In genomic region chr14:68141531-68142088, GRCh38 we compare ENCODE assay signal across 13 cellular contexts.
DNase-seq lines count a peak whose midpoint lies in the region; ATAC-seq, FAIRE-seq and TF ChIP-seq lines count a peak whose summit lies in the region.
"Had no signal": no experiment of that assay in that cellular context is flagged by ENCODE, and none has a peak within 500 bp of the region (broad histone marks: within the 10 kb centered on the region; RNA-seq: fewer than 3 reads in every experiment).

No MANE protein-coding gene starts in this region.

- FAIRE-seq in RCC 7860 (lab: Jason Lieb, UNC) (peak; percentile 71), pancreas (lab: Jason Lieb, UNC) (peak; percentile 13)
- FAIRE-seq: GM12891 had no signal

- no peak for ATAC-seq in pancreas
- no peak for ATAC-seq in GM18867 (IDR thresholded peaks at IDR 0.05; ENCODE audit: unreplicated experiment)
- ATAC-seq: activated CD8-positive, alpha-beta T cell treated with anti-CD3 and anti-CD28 coated beads, Interleukin-2, amount 10 ng/mL, durations not matched to agents 7 days and 5 days had no signal

- H3K27ac ChIP-seq in esophagus muscularis mucosa (replicated peaks in 1 of 4) (peak overlapping the region; percentile 82 to 91 (median 86)), pancreas (peak overlapping the region in 2 of 4 donors; percentile 82 to 87)
- H3K27ac ChIP-seq: neutrophil had no signal

- H3K27me3 ChIP-seq in esophagus muscularis mucosa (no peaks in the 10 kb centered on the region), pancreas (no peaks in the 10 kb centered on the region), MG63 (no peaks in the 10 kb centered on the region)
- H3K27me3 ChIP-seq: neutrophil had no signal

- WGBS in esophagus muscularis mucosa, result 51% methylated on average over 5 of the region's 5 CpGs
- 32 to 44% methylated on average over 5 of the region's 5 CpGs for WGBS in pancreas, 2 donors

- H3K4me3 ChIP-seq in esophagus muscularis mucosa (no peak overlapping the region), pancreas (no peak overlapping the region), MG63 (no peak overlapping the region)

- peaks cover 48 to 98% (median 86%) of the 10 kb centered on the region in 4 donors for H3K4me1 ChIP-seq in esophagus muscularis mucosa
- H3K4me1 ChIP-seq in pancreas, result peaks cover 56 to 77% (median 73%) of the 10 kb centered on the region in 3 donors

- no peak for TF ChIP-seq EP300 in esophagus muscularis mucosa (IDR thresholded peaks at IDR 0.05)

- no peaks in the 10 kb centered on the region for H3K36me3 ChIP-seq in esophagus muscularis mucosa
- H3K36me3 ChIP-seq in pancreas, result no peaks in the 10 kb centered on the region
- H3K36me3 ChIP-seq in MG63, result no peaks in the 10 kb centered on the region
- H3K36me3 ChIP-seq: neutrophil had no signal

- DNase-seq in EL (peak; percentile 48), RCC 7860 (ENCODE audit: low spot score) (peak; percentile 52), esophagus muscularis mucosa (ENCODE audit: extremely low spot score) (no peak), pancreas (no peak), UCSD-AML1 (lab: John Stamatoyannopoulos, UW; ENCODE audit: unreplicated experiment) (no peak), mesenteric fat pad (ENCODE audit: low spot score) (no peak), MG63 (no peak)
- DNase-seq: activated CD8-positive, alpha-beta T cell treated with anti-CD3 and anti-CD28 coated beads, Interleukin-2, amount 10 ng/mL, durations not matched to agents 7 days and 5 days; head of caudate nucleus; NCI-H187 had no signal

- no peak for TF ChIP-seq POLR2A in esophagus muscularis mucosa (IDR thresholded peaks at IDR 0.05; ENCODE audit: low read depth)

- intact Hi-C loops in esophagus muscularis mucosa (cut with DNase I), result loop anchor here (10.0 kb wide), 3 partner anchors 187 to 643 kb away; no protein-coding TSS in a partner anchor
- intact Hi-C loops in pancreas (cut with DNase I), result no loop called here

- no peaks in the 10 kb centered on the region for H3K9me3 ChIP-seq in esophagus muscularis mucosa
- H3K9me3 ChIP-seq in pancreas, result no peaks in the 10 kb centered on the region
- no peaks in the 10 kb centered on the region for H3K9me3 ChIP-seq in MG63
- H3K9me3 ChIP-seq: neutrophil had no signal

- TF ChIP-seq CTCF in esophagus muscularis mucosa (IDR thresholded peaks at IDR 0.05) (no peak), pancreas (IDR thresholded peaks at IDR 0.05) (no peak)

Comparison
In these comparisons a context has a peak if more than half of its experiments do, and no peak if none do; other contexts are left out.
1. DNase-seq: peak in EL (single experiment) and RCC 7860 (single experiment); none in esophagus muscularis mucosa (single experiment), pancreas (0 of 6), UCSD-AML1 (single experiment), mesenteric fat pad (single experiment) and MG63 (single experiment).